In genomic region chr13:25401958-25402357, GRCh38 we compare ENCODE assay signal across 5 cellular contexts. TPM values are rescaled to one million over a fixed set of nuclear protein-coding genes. Genes with fewer than 3 reads are reported as not detected.
"Had no signal": no experiment of that assay in that cellular context is flagged by ENCODE, and none has a peak within 500 bp of the region (broad histone marks: within the 10 kb centered on the region; RNA-seq: fewer than 3 reads in every experiment).

No MANE protein-coding gene starts in this region.

- DNase-seq: H9, HCEC 1CT had no signal

- H3K27ac ChIP-seq: HL-60 had no signal

- ATAC-seq: GM23338, HepG2 had no signal

- H3K4me3 ChIP-seq: GM23338 had no signal

- H3K4me2 ChIP-seq: GM23338 had no signal

- H2AFZ ChIP-seq: GM23338 had no signal

RNA-seq across cellular contexts. Expression of gene ATP8A2, which starts 30.2 kb away (rescaled TPM):
- polyA plus RNA-seq: HepG2 had no signal
